11 cellular contexts compared by ENCODE assay signal in genomic region chr2:208006833-208007232, GRCh38. TPM values are rescaled to one million over a fixed set of nuclear protein-coding genes. Genes with fewer than 3 reads are reported as not detected.
DNase-seq lines count a peak whose midpoint lies in the region; ATAC-seq lines count a peak whose summit lies in the region.
"Had no signal": no experiment of that assay in that cellular context is flagged by ENCODE, and none has a peak within 500 bp of the region (broad histone marks: within the 10 kb centered on the region; RNA-seq: fewer than 3 reads in every experiment).

No MANE protein-coding gene starts in this region.

- DNase-seq in EH (ENCODE audit: low read depth): peak; percentile 79
- DNase-seq in RPMI7951 (ENCODE audit: low read depth): peak; percentile 62
- peak; percentile 66 for DNase-seq in foreskin melanocyte
- DNase-seq in islet precursor cell: no peak
- no peak for DNase-seq in NAMALWA (ENCODE audit: low spot score)
- DNase-seq in NCI-H2171 treated with DMSO at 0.1 percent for 48 hours (lab: John Stamatoyannopoulos, UW): no peak
- DNase-seq: CD4-positive, CD25-positive, alpha-beta regulatory T cell; dermis blood vessel endothelial cell; mesendoderm had no signal

- ATAC-seq in HG02610 (IDR thresholded peaks at IDR 0.05; ENCODE audit: unreplicated experiment): peak; percentile 72
- ATAC-seq in HG03457 (IDR thresholded peaks at IDR 0.05; ENCODE audit: unreplicated experiment): no peak

RNA-seq across cellular contexts. Expression of gene PLEKHM3, which starts 18.5 kb away (rescaled TPM):
- 6.7 and 6.8 TPM in 2 replicates for total RNA-seq in RPMI7951 (2014; rRNA removed; shearing (Covaris generic))

Comparison
In these comparisons a context has a peak if more than half of its experiments do, and no peak if none do; other contexts are left out.
1. DNase-seq: peak in EH (single experiment), RPMI7951 (single experiment) and foreskin melanocyte (single experiment); none in islet precursor cell (single experiment), NAMALWA (single experiment) and NCI-H2171 treated with DMSO at 0.1 percent for 48 hours (single experiment).